Comparison of ENCODE assay signal across 8 cellular contexts in genomic region chr17:70365098-70365583, GRCh38.
DNase-seq lines count a peak whose midpoint lies in the region; ATAC-seq and TF ChIP-seq lines count a peak whose summit lies in the region.
"Had no signal": no experiment of that assay in that cellular context is flagged by ENCODE, and none has a peak within 500 bp of the region (broad histone marks: within the 10 kb centered on the region; RNA-seq: fewer than 3 reads in every experiment).

No MANE protein-coding gene starts in this region.

- no peaks in the 10 kb centered on the region for H3K4me1 ChIP-seq in psoas muscle

- no peaks in the 10 kb centered on the region for H3K9me3 ChIP-seq in psoas muscle

- intact Hi-C loops in psoas muscle (cut with DNase I), result no loop called here

- 28 to 83% (median 29%) methylated on average over 2 of the region's 2 CpGs for WGBS in psoas muscle, 3 donors

- TF ChIP-seq CTCF in cardiac fibroblast (IDR thresholded peaks at IDR 0.05; ENCODE audit: low read depth, low read length) (no peak), psoas muscle (IDR thresholded peaks at IDR 0.05) (no peak)

- no peaks in the 10 kb centered on the region for H3K27me3 ChIP-seq in psoas muscle (ENCODE audit: insufficient read depth in 3 of 3, low read length in 2 of 3)

- peak; percentile 33 to 58 for DNase-seq in cardiac fibroblast (ENCODE audit: low read depth in 2 of 2)
- DNase-seq in smooth muscle cell of the brain vasculature (ENCODE audit: low read depth, low spot score), result peak; percentile 13
- no peak for DNase-seq in anterior cingulate cortex (lab: John Stamatoyannopoulos, UW)
- DNase-seq in DMS 273 (lab: John Stamatoyannopoulos, UW; ENCODE audit: unreplicated experiment), result no peak
- DNase-seq in psoas muscle, result no peak
- DNase-seq: activated naive CD4-positive, alpha-beta T cell treated with anti-CD3 and anti-CD28 coated beads for 36 hours had no signal

- ATAC-seq in GM19455 (IDR thresholded peaks at IDR 0.05; ENCODE audit: unreplicated experiment) (peak; percentile 82), HG03139 (IDR thresholded peaks at IDR 0.05; ENCODE audit: unreplicated experiment) (peak; percentile 92), psoas muscle (no peak)

- H3K27ac ChIP-seq in psoas muscle, result no peak overlapping the region

- no peak overlapping the region for H3K4me3 ChIP-seq in cardiac fibroblast (replicated peaks in 1 of 2; ENCODE audit: low read depth in 2 of 2, low read length in 2 of 2)
- no peak overlapping the region for H3K4me3 ChIP-seq in psoas muscle

- no peaks in the 10 kb centered on the region for H3K36me3 ChIP-seq in psoas muscle (ENCODE audit: insufficient read depth in 1 of 2, low read depth in 1 of 2)

Comparison
In these comparisons a context has a peak if more than half of its experiments do, and no peak if none do; other contexts are left out.
1. ATAC-seq: peak in GM19455 (single experiment) and HG03139 (single experiment); none in psoas muscle (0 of 4).
2. DNase-seq: peak in cardiac fibroblast (2 of 2) and smooth muscle cell of the brain vasculature (single experiment); none in anterior cingulate cortex (0 of 58), DMS 273 (single experiment) and psoas muscle (0 of 2).